ENCODE assay signal across 16 cellular contexts in genomic region chr9:5140151-5140550, GRCh38. TPM values are rescaled to one million over a fixed set of nuclear protein-coding genes. Genes with fewer than 3 reads are reported as not detected.
A peak's percentile ranks its signal among the peaks of the same experiment; 100 is the strongest.
DNase-seq lines count a peak whose midpoint lies in the region; ATAC-seq, FAIRE-seq and TF ChIP-seq lines count a peak whose summit lies in the region.
"Had no signal": no experiment of that assay in that cellular context is flagged by ENCODE, and none has a peak within 500 bp of the region (broad histone marks: within the 10 kb centered on the region; RNA-seq: fewer than 3 reads in every experiment).

No MANE protein-coding gene starts in this region.

- TF ChIP-seq POLR2A in HepG2 (IDR thresholded peaks at IDR 0.05; ENCODE audit: insufficient read depth in 1 of 2, low read depth in 2 of 2, low read length in 2 of 2) (no peak), right lobe of liver (IDR thresholded peaks at IDR 0.05) (no peak)

- no TSS peak for BruUV-seq in HepG2 (replicated peaks; lab: Mats Ljungman, UMichigan)

- no peaks in the 10 kb centered on the region for H3K27me3 ChIP-seq in HepG2 (ENCODE audit: control insufficient read depth in 1 of 2, insufficient read depth in 2 of 2, low read length in 2 of 2)
- no peaks in the 10 kb centered on the region for H3K27me3 ChIP-seq in right lobe of liver
- H3K27me3 ChIP-seq in foreskin keratinocyte, result no peaks in the 10 kb centered on the region
- H3K27me3 ChIP-seq: SJSA1 had no signal

- H3K4me3 ChIP-seq in HepG2 (replicated peaks in 1 of 3; ENCODE audit: insufficient read depth in 1 of 3, low read depth in 2 of 3, low read length in 3 of 3) (no peak overlapping the region), right lobe of liver (no peak overlapping the region)
- H3K4me3 ChIP-seq: SJSA1 had no signal

- no peak for ATAC-seq in HepG2
- no peak for ATAC-seq in right lobe of liver
- peak; percentile 48 for ATAC-seq in foreskin keratinocyte
- no peak for ATAC-seq in GM18498 (IDR thresholded peaks at IDR 0.05; ENCODE audit: unreplicated experiment)

- H3K9ac ChIP-seq in HepG2 (ENCODE audit: insufficient read depth, low read depth, low read length), result no peak overlapping the region

- 91% methylated on average over 1 of the region's 1 CpG for WGBS in HepG2 (ENCODE audit: low lambda C conversion rate)
- WGBS in right lobe of liver (ENCODE audit: insufficient coverage, low coverage, low lambda C conversion rate, missing lambda C conversion rate), result 68% methylated on average over 1 of the region's 1 CpG

- no peaks in the 10 kb centered on the region for H3K79me2 ChIP-seq in HepG2 (ENCODE audit: insufficient read depth, low read length)

- H2AFZ ChIP-seq in HepG2 (ENCODE audit: low read length), result no peak overlapping the region

- H3K4me1 ChIP-seq in HepG2 (ENCODE audit: insufficient read depth, low read length) (no peaks in the 10 kb centered on the region), right lobe of liver (peaks cover 0 to 5% (median 0%) of the 10 kb centered on the region in 4 donors), foreskin keratinocyte (no peaks in the 10 kb centered on the region)
- H3K4me1 ChIP-seq: SJSA1 had no signal

- in situ Hi-C loops in HepG2 (cut with HindIII; ENCODE audit: extremely low pct_ligation_motif_present, low pct_unique_long_range_greater_than_20kb), result no loop called here

- POLR2A ChIA-PET in HepG2 (lab: Yijun Ruan, JAX), result no interaction called here

- H4K20me1 ChIP-seq in HepG2 (ENCODE audit: insufficient read depth, low read length), result no peaks in the 10 kb centered on the region

- CTCF ChIA-PET in HepG2 (lab: Yijun Ruan, JAX; ENCODE audit: low intra/inter-chr PET ratio, low total read pairs), result no interaction called here

- TF ChIP-seq RAD21 in HepG2 (CRISPR knock-in tag; IDR thresholded peaks at IDR 0.05), result no peak

- H3K9me3 ChIP-seq in HepG2 (ENCODE audit: low read length) (no peaks in the 10 kb centered on the region), right lobe of liver (no peaks in the 10 kb centered on the region)
- H3K9me3 ChIP-seq: SJSA1 had no signal

- H3K4me2 ChIP-seq in HepG2 (ENCODE audit: low read depth, low read length), result no peak overlapping the region

- TF ChIP-seq CTCF in HepG2 (CRISPR knock-in tag; IDR thresholded peaks at IDR 0.05) (no peak), right lobe of liver (IDR thresholded peaks at IDR 0.05) (no peak), foreskin keratinocyte (conservative IDR thresholded peaks at IDR 0.05) (no peak)

- no peak for FAIRE-seq in HepG2 (lab: Jason Lieb, UNC)

- TF ChIP-seq EP300 in HepG2 (IDR thresholded peaks at IDR 0.05; ENCODE audit: low read depth in 2 of 2, low read length in 2 of 2) (no peak), HepG2 (CRISPR knock-in tag; IDR thresholded peaks at IDR 0.05; ENCODE audit: borderline replicate concordance) (no peak)

- DNase-seq in HepG2 (ENCODE audit: low spot score) (no peak), right lobe of liver (no peak), RKO (ENCODE audit: low spot score) (peak; percentile 11), foreskin keratinocyte (peak; percentile 1 to 18), dermis blood vessel endothelial cell (no peak)
- no peak for DNase-seq in stimulated activated CD4-positive, alpha-beta T cell treated with anti-CD3 and anti-CD28 coated beads, Interleukin-4, amount 100 ng/mL, for 4 hours
- DNase-seq: H7; NCI-H1417 treated with DMSO at 0.1 percent for 48 hours; NCI-H1930; NCI-H446; NCI-H69; NK-92 treated with Interleukin-12 subunit alpha and Interleukin-12 subunit beta, amount 100 ng/mL, for 24 hours had no signal

- H3K27ac ChIP-seq in HepG2 (ENCODE audit: extremely low read length, insufficient read depth, low read length) (no peak overlapping the region), right lobe of liver (no peak overlapping the region), foreskin keratinocyte (no peak overlapping the region)
- H3K27ac ChIP-seq: C4-2B, SJSA1 had no signal

- no peaks in the 10 kb centered on the region for H3K36me3 ChIP-seq in HepG2 (replicated peaks in 1 of 2; ENCODE audit: control insufficient read depth in 1 of 2, insufficient read depth in 2 of 2, low read length in 2 of 2)
- H3K36me3 ChIP-seq in right lobe of liver, result no peaks in the 10 kb centered on the region
- H3K36me3 ChIP-seq: SJSA1 had no signal

- intact Hi-C loops in HepG2 (cut with micrococcal nuclease; ENCODE audit: unreplicated experiment) (no loop called here), right lobe of liver (cut with DNase I) (no loop called here)

TF ChIP-seq in HepG2, 621 proteins besides CTCF, POLR2A, EP300 and RAD21:
- TF ChIP-seq ZSCAN29 (CRISPR knock-in tag; conservative IDR thresholded peaks at IDR 0.05) (no peak), ZNF572 (CRISPR knock-in tag; IDR thresholded peaks at IDR 0.05) (no peak), SRSF1 (optimal IDR thresholded peaks at IDR 0.05; ENCODE audit: low read depth, low read length) (no peak), KAT2B (IDR thresholded peaks at IDR 0.05; ENCODE audit: borderline replicate concordance, low read depth, low read length) (peak; percentile 72)

RNA-seq across cellular contexts. Expression of gene INSL6, which starts 45.3 kb away (rescaled TPM):
- total RNA-seq in HepG2 (2016; rRNA removed; fragmentation: Illumina TruSeq; extraction: Trizol) (not detected in 2 replicates), right lobe of liver (not detected), foreskin keratinocyte (not detected in 2 replicates), dermis blood vessel endothelial cell (not detected in 2 replicates)
- not detected in 2 replicates for total RNA-seq in HepG2 (2016; cell fraction: cytosol; rRNA removed; fragmentation: Illumina TruSeq; extraction: Trizol; ENCODE audit: low read depth)
- total RNA-seq in HepG2 (2016; cell fraction: insoluble cytoplasmic fraction; rRNA removed; fragmentation: Illumina TruSeq; extraction: Trizol), result not detected in 2 replicates
- not detected in 2 replicates for total RNA-seq in HepG2 (2016; cell fraction: membrane; rRNA removed; fragmentation: Illumina TruSeq; extraction: Trizol)
- total RNA-seq in HepG2 (2016; cell fraction: nucleus; rRNA removed; fragmentation: Illumina TruSeq; extraction: Trizol), result not detected in 2 replicates
- polyA plus RNA-seq in HepG2 (2011; rRNA removed) (not detected in 2 replicates), foreskin keratinocyte (not detected in 2 replicates)
- polyA plus RNA-seq in HepG2 (2011; cell fraction: cytosol; rRNA removed), result not detected in 2 replicates
- not detected in 2 replicates for polyA plus RNA-seq in HepG2 (2011; cell fraction: nucleus; rRNA removed)
- polyA plus RNA-seq in HepG2 (2012), result not detected in 2 replicates
- not detected in 2 replicates for polyA plus RNA-seq in HepG2 (2016; cell fraction: cytosol; fragmentation: Illumina TruSeq; extraction: Trizol; ENCODE audit: low read depth)
- polyA plus RNA-seq in HepG2 (2016; cell fraction: insoluble cytoplasmic fraction; fragmentation: Illumina TruSeq; extraction: Trizol; ENCODE audit: low read depth), result not detected in 2 replicates
- not detected in 2 replicates for polyA plus RNA-seq in HepG2 (2016; cell fraction: membrane; fragmentation: Illumina TruSeq; extraction: Trizol; ENCODE audit: low read depth)
- not detected in 2 replicates for polyA plus RNA-seq in HepG2 (2016; cell fraction: nucleus; fragmentation: Illumina TruSeq; extraction: Trizol; ENCODE audit: insufficient read depth, low read depth)
- polyA minus RNA-seq in HepG2 (2011; rRNA and poly(A)+ RNA removed; ENCODE audit: low replicate concordance), result not detected in 2 replicates
- polyA minus RNA-seq in HepG2 (2011; cell fraction: cytosol; rRNA and poly(A)+ RNA removed), result not detected in 2 replicates
- not detected in 2 replicates for polyA minus RNA-seq in HepG2 (2011; cell fraction: nucleus; rRNA and poly(A)+ RNA removed)
- total RNA-seq: H7, HT1080, SJSA1 had no signal

Comparison
In these comparisons a context has a peak if more than half of its experiments do, and no peak if none do; other contexts are left out.
1. DNase-seq: peak in RKO (single experiment) and foreskin keratinocyte (2 of 2); none in HepG2 (single experiment), right lobe of liver (0 of 3), stimulated activated CD4-positive, alpha-beta T cell treated with anti-CD3 and anti-CD28 coated beads, Interleukin-4, amount 100 ng/mL, for 4 hours (0 of 2) and dermis blood vessel endothelial cell (single experiment).